Comparison of ENCODE assay signal across 8 cellular contexts in genomic region chr20:44885392-44886275, GRCh38. TPM values are rescaled to one million over a fixed set of nuclear protein-coding genes. Genes with fewer than 3 reads are reported as not detected.
DNase-seq lines count a peak whose midpoint lies in the region; ATAC-seq and TF ChIP-seq lines count a peak whose summit lies in the region.

Gene YWHAB (plus strand): TSS chr20:44885705. CDS start chr20:44901534, 15,829 bp downstream.

- H3K36me3 ChIP-seq in vagina, result no peaks in the 10 kb centered on the region

- no peaks in the 10 kb centered on the region for H3K9me3 ChIP-seq in right cardiac atrium (ENCODE audit: control insufficient read depth, low read length)
- H3K9me3 ChIP-seq in vagina, result no peaks in the 10 kb centered on the region

- DNase-seq in NCI-H187 treated with DMSO at 0.1 percent for 48 hours (lab: John Stamatoyannopoulos, UW) (peak; percentile 92), anterior cingulate cortex (lab: John Stamatoyannopoulos, UW) (peak; percentile 78 to 98 (median 95)), right cardiac atrium (peak; percentile 99 to 100 (median 100)), putamen (ENCODE audit: low spot score) (peak; percentile 98), vagina (ENCODE audit: extremely low spot score in 2 of 2) (peak in 1 of 2 donors; percentile 98)

- H3K27ac ChIP-seq in right cardiac atrium (ENCODE audit: low read length) (peak within 1 kb of the TSS; percentile 97), vagina (peak within 1 kb of the TSS; percentile 89)

- intact Hi-C loops in T-helper 2 cell treated with Interferon-gamma antibody and Interleukin-4, amounts not matched to agents 100 ng/mL and 5 ng/mL, for 36 hours (cut with micrococcal nuclease), result loop anchor here (1.0 to 10.0 kb wide), 5 partner anchors 25 to 671 kb away; partner anchors contain the start of genes OSER1, PABPC1L, SERINC3 and STK4
- intact Hi-C loops in right cardiac atrium (cut with DNase I), result no loop called here
- intact Hi-C loops in vagina (cut with DNase I), result no loop called here

- H3K4me3 ChIP-seq in right cardiac atrium (ENCODE audit: low read length), result peak within 1 kb of the TSS; percentile 91
- H3K4me3 ChIP-seq in vagina, result peak within 1 kb of the TSS; percentile 95 to 99

- peak in 1 of 3 experiments; percentile 3 for TF ChIP-seq CTCF in vagina (IDR thresholded peaks at IDR 0.05)

- under 1% methylated on average over 89 of the region's 89 CpGs for WGBS in right cardiac atrium

- H3K27me3 ChIP-seq in right cardiac atrium (ENCODE audit: control insufficient read depth, insufficient read depth), result no peaks in the 10 kb centered on the region
- H3K27me3 ChIP-seq in vagina, result no peaks in the 10 kb centered on the region

- ATAC-seq in GM18498 (IDR thresholded peaks at IDR 0.05; ENCODE audit: unreplicated experiment) (peak; percentile 94), HG02938 (IDR thresholded peaks at IDR 0.05; ENCODE audit: unreplicated experiment) (peak; percentile 90), right cardiac atrium (peak; percentile 99 to 100)

- H3K4me1 ChIP-seq in right cardiac atrium (ENCODE audit: control insufficient read depth, insufficient read depth, low read length), result peaks cover 9% of the 10 kb centered on the region
- H3K4me1 ChIP-seq in vagina, result peaks cover 42% of the 10 kb centered on the region

- peak in 1 of 2 donors; percentile 67 for TF ChIP-seq POLR2A in vagina (IDR thresholded peaks at IDR 0.05)

RNA-seq across cellular contexts. Expression of gene YWHAB, which starts in this region (rescaled TPM):
- total RNA-seq in T-helper 2 cell treated with Interferon-gamma antibody and Interleukin-4, amounts not matched to agents 100 ng/mL and 5 ng/mL, for 36 hours, result 289 and 293 TPM in 2 replicates
- total RNA-seq in right cardiac atrium, result 100 to 1,000 TPM in 3 of 4 donors, 10 to 100 TPM in 1; 87.8 to 121 (median 111) TPM
- polyA plus RNA-seq in right cardiac atrium, result 53.4 TPM
- 87.4 TPM for total RNA-seq in vagina
